Comparison of ENCODE assay signal across 15 cellular contexts in genomic region chr17:29295420-29295819, GRCh38. TPM values are rescaled to one million over a fixed set of nuclear protein-coding genes. Genes with fewer than 3 reads are reported as not detected.
DNase-seq lines count a peak whose midpoint lies in the region; ATAC-seq and TF ChIP-seq lines count a peak whose summit lies in the region.
"Had no signal": no experiment of that assay in that cellular context is flagged by ENCODE, and none has a peak within 500 bp of the region (broad histone marks: within the 10 kb centered on the region; RNA-seq: fewer than 3 reads in every experiment).

No MANE protein-coding gene starts in this region.

- TF ChIP-seq CTCF in WTC11 (IDR thresholded peaks at IDR 0.05), result no peak
- no peak for TF ChIP-seq CTCF in glutamatergic neuron (IDR thresholded peaks at IDR 0.05; ENCODE audit: partially characterized antibody, unreplicated experiment)

- CTCF ChIA-PET in activated naive CD4-positive, alpha-beta T cell treated with anti-CD3 and anti-CD28 coated beads for 36 hours (lab: Charles Lee), result interaction anchor here (0.7 kb wide), 2 partner anchors 14 to 572 kb away, joined by 3 read pairs; no protein-coding TSS in a partner anchor
- CTCF ChIA-PET in WTC11 (lab: Charles Lee), result no interaction called here

- H3K4me3 Mint-ChIP-seq in activated naive CD4-positive, alpha-beta T cell treated with anti-CD3 and anti-CD28 coated beads for 36 hours, result no peak overlapping the region
- H3K4me3 Mint-ChIP-seq in WTC11 (peak overlapping the region; percentile 32; the same call in 1 of the 2 replicates), glutamatergic neuron (ENCODE audit: unreplicated experiment) (peak overlapping the region; percentile 48)
- no peak overlapping the region for H3K4me3 Mint-ChIP-seq in stimulated activated memory B cell treated with anti-CD40 and anti-IgM and Interleukin-4, amounts not matched to agents 10 μg/mL and 1 μg/mL and 100 μg/mL, for 72 hours

- peaks cover 16% of the 10 kb centered on the region for H3K36me3 Mint-ChIP-seq in activated naive CD4-positive, alpha-beta T cell treated with anti-CD3 and anti-CD28 coated beads for 36 hours (ENCODE audit: low read depth)
- H3K36me3 Mint-ChIP-seq in activated naive CD4-positive, alpha-beta T cell treated with anti-CD3 and anti-CD28 coated beads, Interleukin-2, amount 50 U/mL, for 72 hours, result peaks cover 21 to 23% of the 10 kb centered on the region in 2 donors
- H3K36me3 Mint-ChIP-seq in WTC11 (peaks cover 14% of the 10 kb centered on the region), glutamatergic neuron (ENCODE audit: unreplicated experiment) (no peaks in the 10 kb centered on the region)
- peaks cover 4% of the 10 kb centered on the region for H3K36me3 Mint-ChIP-seq in stimulated activated memory B cell treated with anti-CD40 and anti-IgM and Interleukin-4, amounts not matched to agents 10 μg/mL and 1 μg/mL and 100 μg/mL, for 72 hours

- ATAC-seq in activated naive CD4-positive, alpha-beta T cell treated with anti-CD3 and anti-CD28 coated beads, Interleukin-2, amount 50 U/mL, for 72 hours, result no peak
- ATAC-seq in WTC11, result no peak
- no peak for ATAC-seq in stimulated activated memory B cell treated with anti-CD40 and anti-IgM and Interleukin-4, amounts not matched to agents 10 μg/mL and 1 μg/mL and 100 μg/mL, for 72 hours
- ATAC-seq in HG03571 (IDR thresholded peaks at IDR 0.05; ENCODE audit: unreplicated experiment), result no peak
- ATAC-seq: left lobe of liver had no signal

- no peak for DNase-seq in activated naive CD4-positive, alpha-beta T cell treated with anti-CD3 and anti-CD28 coated beads for 36 hours
- DNase-seq in activated naive CD4-positive, alpha-beta T cell treated with anti-CD3 and anti-CD28 coated beads, Interleukin-2, amount 50 U/mL, for 72 hours (ENCODE audit: low spot score in 2 of 2), result no peak
- DNase-seq in WTC11 (ENCODE audit: low spot score) (no peak), glutamatergic neuron (no peak), occipital lobe (lab: John Stamatoyannopoulos, UW) (no peak)
- no peak for DNase-seq in stimulated activated CD4-positive, alpha-beta T cell treated with anti-CD3 and anti-CD28 coated beads, Interleukin-1b, Interleukin-23, amount 100 ng/mL, for 48 hours
- DNase-seq: KG1, NCI-H1417 treated with DMSO at 0.1 percent for 48 hours, NCI-H345, stomach had no signal

- intact Hi-C loops in activated naive CD4-positive, alpha-beta T cell treated with anti-CD3 and anti-CD28 coated beads for 36 hours (cut with micrococcal nuclease), result loop anchor here (2.0 kb wide), 1 partner anchor 43 kb away; no protein-coding TSS in a partner anchor

- peaks cover 21% of the 10 kb centered on the region for H3K4me1 Mint-ChIP-seq in activated naive CD4-positive, alpha-beta T cell treated with anti-CD3 and anti-CD28 coated beads for 36 hours (ENCODE audit: low read depth)
- peaks cover 22% of the 10 kb centered on the region for H3K4me1 Mint-ChIP-seq in WTC11
- peaks cover 17% of the 10 kb centered on the region for H3K4me1 Mint-ChIP-seq in glutamatergic neuron (ENCODE audit: low read depth, unreplicated experiment)
- H3K4me1 Mint-ChIP-seq in stimulated activated memory B cell treated with anti-CD40 and anti-IgM and Interleukin-4, amounts not matched to agents 10 μg/mL and 1 μg/mL and 100 μg/mL, for 72 hours, result peaks cover 22% of the 10 kb centered on the region

- POLR2A ChIA-PET in WTC11 (lab: Charles Lee), result no interaction called here

- no peaks in the 10 kb centered on the region for H3K9me3 Mint-ChIP-seq in activated naive CD4-positive, alpha-beta T cell treated with anti-CD3 and anti-CD28 coated beads for 36 hours
- no peaks in the 10 kb centered on the region for H3K9me3 Mint-ChIP-seq in activated naive CD4-positive, alpha-beta T cell treated with anti-CD3 and anti-CD28 coated beads, Interleukin-2, amount 50 U/mL, for 72 hours
- no peaks in the 10 kb centered on the region for H3K9me3 Mint-ChIP-seq in WTC11
- peaks cover 15% of the 10 kb centered on the region for H3K9me3 Mint-ChIP-seq in glutamatergic neuron (ENCODE audit: unreplicated experiment)
- H3K9me3 Mint-ChIP-seq in stimulated activated memory B cell treated with anti-CD40 and anti-IgM and Interleukin-4, amounts not matched to agents 10 μg/mL and 1 μg/mL and 100 μg/mL, for 72 hours, result no peaks in the 10 kb centered on the region

- H3K27ac Mint-ChIP-seq in activated naive CD4-positive, alpha-beta T cell treated with anti-CD3 and anti-CD28 coated beads for 36 hours, result peak overlapping the region; percentile 65
- H3K27ac Mint-ChIP-seq in activated naive CD4-positive, alpha-beta T cell treated with anti-CD3 and anti-CD28 coated beads, Interleukin-2, amount 50 U/mL, for 72 hours, result peak overlapping the region in 1 of 2 donors; percentile 89
- peak overlapping the region; percentile 30 for H3K27ac Mint-ChIP-seq in WTC11
- H3K27ac Mint-ChIP-seq in glutamatergic neuron (ENCODE audit: unreplicated experiment), result peak overlapping the region; percentile 18
- peak overlapping the region; percentile 96 for H3K27ac Mint-ChIP-seq in stimulated activated memory B cell treated with anti-CD40 and anti-IgM and Interleukin-4, amounts not matched to agents 10 μg/mL and 1 μg/mL and 100 μg/mL, for 72 hours

- H3K27me3 Mint-ChIP-seq in activated naive CD4-positive, alpha-beta T cell treated with anti-CD3 and anti-CD28 coated beads for 36 hours (ENCODE audit: low read depth), result no peaks in the 10 kb centered on the region
- H3K27me3 Mint-ChIP-seq in WTC11 (ENCODE audit: low read depth) (no peaks in the 10 kb centered on the region), glutamatergic neuron (ENCODE audit: unreplicated experiment) (peaks cover 8% of the 10 kb centered on the region)
- H3K27me3 Mint-ChIP-seq in stimulated activated memory B cell treated with anti-CD40 and anti-IgM and Interleukin-4, amounts not matched to agents 10 μg/mL and 1 μg/mL and 100 μg/mL, for 72 hours, result no peaks in the 10 kb centered on the region

TF ChIP-seq in WTC11, 78 proteins besides CTCF, POLR2A, EP300 and RAD21 (continues in another document):
- TF ChIP-seq ATF1 (CRISPR knock-in tag; IDR thresholded peaks at IDR 0.05) (no peak), ZNF232 (CRISPR knock-in tag; IDR thresholded peaks at IDR 0.05) (no peak), TP53 (CRISPR knock-in tag; IDR thresholded peaks at IDR 0.05) (no peak), ZNF425 (CRISPR knock-in tag; conservative IDR thresholded peaks at IDR 0.05) (no peak), MXD4 (CRISPR knock-in tag; IDR thresholded peaks at IDR 0.05; ENCODE audit: borderline replicate concordance) (no peak), IRF1 (CRISPR knock-in tag; IDR thresholded peaks at IDR 0.05) (no peak), E2F4 (CRISPR knock-in tag; IDR thresholded peaks at IDR 0.05; ENCODE audit: borderline replicate concordance, low read depth) (no peak), EMX1 (CRISPR knock-in tag; IDR thresholded peaks at IDR 0.05) (no peak)

RNA-seq across cellular contexts. Expression of gene NUFIP2, which starts 1.5 kb away (rescaled TPM):
- 10 to 100 TPM; 51.0 to 57.8 TPM for total RNA-seq in activated naive CD4-positive, alpha-beta T cell treated with anti-CD3 and anti-CD28 coated beads for 36 hours
- total RNA-seq in activated naive CD4-positive, alpha-beta T cell treated with anti-CD3 and anti-CD28 coated beads, Interleukin-2, amount 50 U/mL, for 72 hours, result 100 to 1,000 TPM in 1 of 2 donors, 10 to 100 TPM in 1; 63.6 to 113 TPM
- 87.1 to 93.1 TPM (median 90.5 TPM) in 3 replicates for total RNA-seq in WTC11 (2021)
- 51.0 TPM for total RNA-seq in glutamatergic neuron (ENCODE audit: unreplicated experiment)
- total RNA-seq in occipital lobe, result 57.2 TPM

RNA-seq across cellular contexts. Expression of gene CRYBA1, which starts 48.8 kb away (rescaled TPM):
- not detected for total RNA-seq in activated naive CD4-positive, alpha-beta T cell treated with anti-CD3 and anti-CD28 coated beads for 36 hours
- total RNA-seq in activated naive CD4-positive, alpha-beta T cell treated with anti-CD3 and anti-CD28 coated beads, Interleukin-2, amount 50 U/mL, for 72 hours, result not detected
- total RNA-seq in WTC11 (2021), result not detected in 3 replicates
- 2.7 TPM for total RNA-seq in glutamatergic neuron (ENCODE audit: unreplicated experiment)
- not detected for total RNA-seq in occipital lobe
- total RNA-seq: Daoy, left lobe of liver, SJSA1, stomach had no signal

Comparison
In these comparisons a context has a peak if more than half of its experiments do, and no peak if none do; other contexts are left out.
1. H3K4me3 Mint-ChIP-seq: peak in WTC11 (single experiment) and glutamatergic neuron (single experiment); none in activated naive CD4-positive, alpha-beta T cell treated with anti-CD3 and anti-CD28 coated beads for 36 hours (single experiment) and stimulated activated memory B cell treated with anti-CD40 and anti-IgM and Interleukin-4, amounts not matched to agents 10 μg/mL and 1 μg/mL and 100 μg/mL, for 72 hours (single experiment).